13 cellular contexts compared by ENCODE assay signal in genomic region chr10:104894711-104895110, GRCh38.
A peak's percentile ranks its signal among the peaks of the same experiment; 100 is the strongest.
DNase-seq lines count a peak whose midpoint lies in the region; TF ChIP-seq lines count a peak whose summit lies in the region.
"Had no signal": no experiment of that assay in that cellular context is flagged by ENCODE, and none has a peak within 500 bp of the region (broad histone marks: within the 10 kb centered on the region; RNA-seq: fewer than 3 reads in every experiment).

No MANE protein-coding gene starts in this region.

- H3K4me1 ChIP-seq in prostate gland (replicated peaks), result no peaks in the 10 kb centered on the region

- H3K27ac ChIP-seq in prostate gland, result no peak overlapping the region
- H3K27ac ChIP-seq: BLaER1 treated with 17β-estradiol and CSF1 and Interleukin-3, amounts not matched to agents 10 nM and 100 nM had no signal

- H3K4me3 ChIP-seq in prostate gland, result no peak overlapping the region
- H3K4me3 ChIP-seq: BLaER1 treated with 17β-estradiol and CSF1 and Interleukin-3, amounts not matched to agents 10 nM and 100 nM had no signal

- intact Hi-C loops in prostate gland (cut with DNase I), result no loop called here

- in situ Hi-C loops in G401 (cut with HindIII; ENCODE audit: low sequenced_read_pairs) (no loop called here), GM13977 (cut with MboI; ENCODE audit: low pct_unique_long_range_greater_than_20kb, low sequenced_read_pairs, unreplicated experiment) (no loop called here)

- H3K27me3 ChIP-seq in prostate gland (replicated peaks; ENCODE audit: insufficient read depth), result no peaks in the 10 kb centered on the region
- H3K27me3 ChIP-seq: BLaER1 treated with 17β-estradiol and CSF1 and Interleukin-3, amounts not matched to agents 10 nM and 100 nM had no signal

- no peaks in the 10 kb centered on the region for H3K9me3 ChIP-seq in prostate gland

- TF ChIP-seq CTCF in prostate gland (IDR thresholded peaks at IDR 0.05) (no peak), GM13977 (IDR thresholded peaks at IDR 0.05; ENCODE audit: extremely low read depth, insufficient read depth, missing control alignments) (no peak)

- H3K36me3 ChIP-seq in prostate gland, result no peaks in the 10 kb centered on the region
- H3K36me3 ChIP-seq: BLaER1 treated with 17β-estradiol and CSF1 and Interleukin-3, amounts not matched to agents 10 nM and 100 nM had no signal

- TF ChIP-seq POLR2A in prostate gland (IDR thresholded peaks at IDR 0.05), result no peak

- WGBS in prostate gland, result 78% methylated on average over 3 of the region's 3 CpGs

- DNase-seq in G401 (ENCODE audit: low spot score) (peak; percentile 62), NCI-H446 treated with DMSO at 0.1 percent for 48 hours (lab: John Stamatoyannopoulos, UW) (peak; percentile 55), inferior parietal cortex (ENCODE audit: extremely low spot score) (peak; percentile 29), occipital lobe (lab: John Stamatoyannopoulos, UW) (peak; percentile 28), prostate gland (ENCODE audit: low spot score) (no peak), GM13977 (ENCODE audit: low spot score) (no peak), germinal center (ENCODE audit: low spot score) (no peak)
- DNase-seq: Calu3; CD8-positive, alpha-beta T cell; GDM1; GOT3; H7 had no signal

Comparison
In these comparisons a context has a peak if more than half of its experiments do, and no peak if none do; other contexts are left out.
1. DNase-seq: peak in G401 (single experiment), NCI-H446 treated with DMSO at 0.1 percent for 48 hours (single experiment), inferior parietal cortex (single experiment) and occipital lobe (single experiment); none in prostate gland (single experiment), GM13977 (single experiment) and germinal center (single experiment).